In the genomic region with DNA sequence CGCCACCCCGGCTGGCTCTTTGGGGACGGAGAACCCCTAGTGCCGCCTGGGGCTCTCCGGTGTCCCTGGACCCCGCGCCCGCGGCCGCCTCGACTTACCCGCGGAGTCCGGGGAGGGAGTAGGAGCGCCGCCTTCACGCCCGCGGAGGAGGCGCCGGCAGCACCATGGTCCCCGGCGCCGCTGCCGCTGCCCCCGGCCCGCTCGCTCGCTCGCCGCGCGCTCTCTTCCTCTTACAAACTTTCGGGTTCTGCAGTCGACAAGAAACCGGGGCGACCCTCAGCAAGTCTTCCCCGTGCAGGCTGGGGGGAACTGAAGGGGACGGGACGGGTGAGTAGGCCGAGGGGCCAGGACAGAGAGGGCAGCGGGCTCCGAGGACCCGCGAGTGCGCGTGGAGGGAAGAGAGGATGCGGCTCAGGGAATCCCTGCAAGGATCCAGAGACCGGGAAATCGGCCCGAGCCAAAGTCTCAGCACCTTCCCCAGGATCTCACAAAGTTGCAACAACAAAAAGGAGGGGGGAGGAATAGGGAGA, we compare ENCODE assay signal across 8 cellular contexts. TPM values are rescaled to one million over a fixed set of nuclear protein-coding genes. Genes with fewer than 3 reads are reported as not detected.
A peak's percentile ranks its signal among the peaks of the same experiment; 100 is the strongest.
DNase-seq lines count a peak whose midpoint lies in the region; ATAC-seq and TF ChIP-seq lines count a peak whose summit lies in the region.

No MANE protein-coding gene starts in this region.

- H3K4me1 ChIP-seq in DOHH2 (ENCODE audit: control insufficient read depth, low read length), result peaks cover 46% of the 10 kb centered on the region
- peaks cover 22% of the 10 kb centered on the region for H3K4me1 ChIP-seq in hepatocyte (ENCODE audit: insufficient read depth)

- H4K20me1 ChIP-seq in DOHH2 (ENCODE audit: control insufficient read depth, insufficient read depth, low read depth, low read length) (no peaks in the 10 kb centered on the region), hepatocyte (ENCODE audit: insufficient read depth, poor library complexity, severe bottlenecking) (no peaks in the 10 kb centered on the region)

- peaks cover 60% of the 10 kb centered on the region for H3F3A ChIP-seq in DOHH2 (ENCODE audit: control insufficient read depth, insufficient read depth)

- H3K27me3 ChIP-seq in DOHH2 (ENCODE audit: control insufficient read depth, low read length) (no peaks in the 10 kb centered on the region), hepatocyte (no peaks in the 10 kb centered on the region)

- H3K4me3 ChIP-seq in DOHH2 (ENCODE audit: low read length) (peak overlapping the region; percentile 81), hepatocyte (peak overlapping the region; percentile 86), retinal pigment epithelial cell (ENCODE audit: low read length) (peak overlapping the region; percentile 85)

- H3K79me2 ChIP-seq in DOHH2 (ENCODE audit: control insufficient read depth, low read length) (peaks cover 96% of the 10 kb centered on the region), hepatocyte (peaks cover 56% of the 10 kb centered on the region)

- ATAC-seq in GM19351 (IDR thresholded peaks at IDR 0.05; ENCODE audit: unreplicated experiment) (no peak), HG03565 (IDR thresholded peaks at IDR 0.05; ENCODE audit: unreplicated experiment) (no peak)

- DNase-seq in RKO (ENCODE audit: low spot score) (peak; percentile 34), hepatocyte (ENCODE audit: low spot score) (peak; percentile 50), retinal pigment epithelial cell (ENCODE audit: low read depth) (no peak), amniotic stem cell (lab: John Stamatoyannopoulos, UW) (no peak)

- no peak for TF ChIP-seq CTCF in DOHH2 (IDR thresholded peaks at IDR 0.05; ENCODE audit: low read depth, low read length, poor library complexity, severe bottlenecking)
- TF ChIP-seq CTCF in hepatocyte (IDR thresholded peaks at IDR 0.05; ENCODE audit: poor library complexity), result no peak
- no peak for TF ChIP-seq CTCF in retinal pigment epithelial cell (conservative IDR thresholded peaks at IDR 0.05; ENCODE audit: low read depth, low read length)

- H3K4me2 ChIP-seq in DOHH2 (ENCODE audit: low read length) (peak overlapping the region; percentile 98), hepatocyte (peak overlapping the region; percentile 93)

- WGBS in adipose tissue, 3 donors, result 0 to 1% (median 1%) methylated on average over 46 to 51 of the region's 51 CpGs
- 1% methylated on average over 51 of the region's 51 CpGs for WGBS in hepatocyte (ENCODE audit: low lambda C conversion rate, missing lambda C conversion rate)

- peak overlapping the region; percentile 92 for H3K27ac ChIP-seq in DOHH2 (ENCODE audit: low read depth, low read length)
- peak overlapping the region; percentile 17 for H3K27ac ChIP-seq in adipose tissue (ENCODE audit: low read depth, low read length)
- H3K27ac ChIP-seq in hepatocyte, result peak overlapping the region; percentile 97

- peaks cover 62% of the 10 kb centered on the region for H3K36me3 ChIP-seq in DOHH2 (ENCODE audit: control insufficient read depth, low read length)
- H3K36me3 ChIP-seq in hepatocyte (replicated peaks; ENCODE audit: insufficient read depth, low read depth), result no peaks in the 10 kb centered on the region

- H2AFZ ChIP-seq in hepatocyte, result peak overlapping the region; percentile 89

- no peaks in the 10 kb centered on the region for H3K9me2 ChIP-seq in DOHH2 (replicated peaks; ENCODE audit: control insufficient read depth, low read length)
- H3K9me2 ChIP-seq in hepatocyte (replicated peaks; ENCODE audit: insufficient read depth), result no peaks in the 10 kb centered on the region

- H3K9me3 ChIP-seq in DOHH2 (ENCODE audit: control insufficient read depth, insufficient read depth, low read length) (no peaks in the 10 kb centered on the region), hepatocyte (ENCODE audit: low read depth) (no peaks in the 10 kb centered on the region)

RNA-seq across cellular contexts. Expression of a gene that starts 2.0 kb away (rescaled TPM):
- 10 to 100 TPM in 2 of 3 donors, 1 to 10 TPM in 1; 6.3 to 19.2 (median 11.4) TPM for polyA plus RNA-seq in adipose tissue
- 94.2 and 99.8 TPM in 2 replicates for total RNA-seq in hepatocyte
- 76.8 and 91.5 TPM in 2 replicates for polyA plus RNA-seq in hepatocyte

Comparison
In these comparisons a context has a peak if more than half of its experiments do, and no peak if none do; other contexts are left out.
1. H3K27ac ChIP-seq: peak in every context shown above with its lines; median percentile 97 in hepatocyte; 92 in DOHH2; 17 in adipose tissue.
2. DNase-seq: peak in RKO (single experiment) and hepatocyte (single experiment); none in retinal pigment epithelial cell (single experiment) and amniotic stem cell (single experiment).
3. Peak in every context shown above with its lines, with median percentiles within 50 percentile points of each other: H3K4me3 ChIP-seq.